In the genomic region with DNA sequence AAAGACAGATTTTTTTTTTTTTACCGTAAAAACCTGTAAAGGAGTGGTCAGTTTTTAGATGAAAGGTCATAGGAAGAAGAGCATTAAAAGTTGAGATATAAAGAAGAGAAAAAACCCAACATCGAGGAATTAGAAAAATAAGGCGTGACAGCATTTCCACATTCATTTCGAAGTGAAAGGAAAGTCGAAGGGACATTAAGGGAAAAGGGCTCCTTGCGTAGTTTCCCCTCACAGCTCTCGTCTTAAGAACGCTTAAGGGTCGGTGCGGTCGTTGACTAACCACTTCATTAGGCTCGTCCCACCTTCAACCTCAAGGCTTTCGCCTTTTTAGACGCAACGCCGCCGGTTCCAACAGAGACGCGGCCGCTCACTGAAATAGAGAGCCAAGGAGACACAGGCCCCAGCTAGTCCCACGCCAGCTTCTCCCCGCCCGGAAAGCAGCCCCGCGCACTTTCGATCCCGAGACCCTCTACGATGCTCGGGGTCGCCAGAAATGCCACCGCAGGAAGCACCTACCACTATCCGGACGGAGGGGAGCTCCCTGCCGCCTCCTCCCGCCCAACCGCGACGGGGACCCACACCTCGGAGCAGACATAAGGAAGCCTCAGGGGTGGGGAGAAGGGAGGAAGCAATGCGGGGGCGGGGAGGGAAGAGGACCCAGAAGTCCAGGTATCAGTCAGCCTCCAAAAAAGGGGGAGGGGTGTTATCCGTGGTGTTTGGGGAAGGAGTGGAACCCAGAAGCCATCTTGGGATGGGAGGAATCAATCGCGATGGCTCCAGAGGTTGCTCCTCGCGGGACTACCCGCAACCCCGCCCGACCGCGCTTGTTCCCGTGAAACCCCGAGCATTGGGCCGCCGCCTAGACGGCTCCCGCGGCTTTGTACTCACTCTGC, we compare ENCODE assay signal across 8 cellular contexts. TPM values are rescaled to one million over a fixed set of nuclear protein-coding genes. Genes with fewer than 3 reads are reported as not detected.
A peak's percentile ranks its signal among the peaks of the same experiment; 100 is the strongest.
DNase-seq lines count a peak whose midpoint lies in the region; FAIRE-seq and TF ChIP-seq lines count a peak whose summit lies in the region.

No MANE protein-coding gene starts in this region.

- peak overlapping the region; percentile 91 for H2AFZ ChIP-seq in mammary epithelial cell (ENCODE audit: low read depth, low read length)

- FAIRE-seq in small intestine (lab: Jason Lieb, UNC), result no peak

- peaks cover 33% of the 10 kb centered on the region for H4K20me1 ChIP-seq in mammary epithelial cell (ENCODE audit: insufficient read depth, low read length)

- H3K27ac ChIP-seq in WERI-Rb-1 (peak overlapping the region; percentile 97), mammary epithelial cell (ENCODE audit: insufficient read depth, low read depth, low read length) (peak overlapping the region; percentile 99), small intestine (ENCODE audit: low read depth in 1 of 2, low read length in 1 of 2) (peak overlapping the region; percentile 99)

- no peaks in the 10 kb centered on the region for H3K9me3 ChIP-seq in WERI-Rb-1 (ENCODE audit: severe bottlenecking)
- H3K9me3 ChIP-seq in mammary epithelial cell (replicated peaks; ENCODE audit: insufficient read depth, low read length), result no peaks in the 10 kb centered on the region
- H3K9me3 ChIP-seq in small intestine (ENCODE audit: control insufficient read depth, low read depth), result no peaks in the 10 kb centered on the region

- peaks cover 57% of the 10 kb centered on the region for H3K79me2 ChIP-seq in mammary epithelial cell (ENCODE audit: insufficient read depth, low read length)

- H3K4me1 ChIP-seq in mammary epithelial cell (ENCODE audit: insufficient read depth, low read length), result peaks cover 9% of the 10 kb centered on the region
- peaks cover 1 to 8% of the 10 kb centered on the region in 2 donors for H3K4me1 ChIP-seq in small intestine (ENCODE audit: control insufficient read depth in 2 of 2, insufficient read depth in 1 of 2, low read depth in 1 of 2, low read length in 1 of 2)

- no peak for DNase-seq in HFF-Myc (ENCODE audit: extremely low read depth, low read depth)
- peak; percentile 78 for DNase-seq in NAMALWA (ENCODE audit: low spot score)
- peak; percentile 49 for DNase-seq in WERI-Rb-1
- peak; percentile 67 for DNase-seq in mammary epithelial cell
- peak; percentile 64 to 70 (median 70) for DNase-seq in immature natural killer cell
- peak; percentile 42 for DNase-seq in small intestine
- no peak for DNase-seq in retina

- WGBS in mammary epithelial cell (ENCODE audit: low coverage, missing lambda C conversion rate), result under 1% methylated on average over 19 of the region's 58 CpGs
- WGBS in small intestine, 3 donors, result 0% methylated on average over 50 to 58 of the region's 58 CpGs

- TSS peak; percentile 50 for BruUV-seq in mammary epithelial cell (replicated peaks; lab: Mats Ljungman, UMichigan)

- intact Hi-C loops in mammary epithelial cell (cut with micrococcal nuclease), result loop anchor here (2.0 to 5.0 kb wide), 3 partner anchors 174 to 349 kb away; a partner anchor contains a TSS

- in situ Hi-C loops in mammary epithelial cell (cut with MboI; ENCODE audit: low sequenced_read_pairs in 2 of 2), result no loop called here

- H3K4me3 Mint-ChIP-seq in immature natural killer cell, result peak overlapping the region; percentile 97 to 100 (median 99)

- peak overlapping the region; percentile 86 for H3K4me2 ChIP-seq in mammary epithelial cell (ENCODE audit: insufficient read depth, low read depth, low read length)

- dilution Hi-C loops in mammary epithelial cell (cut with HindIII; ENCODE audit: low sequenced_read_pairs), result no loop called here

- CTCF ChIA-PET in mammary epithelial cell (lab: Charles Lee; ENCODE audit: low non-redundant PET), result interaction anchor here (0.7 kb wide), 1 partner anchor 356 kb away, joined by 3 read pairs; no protein-coding TSS in a partner anchor

- H3K27me3 ChIP-seq in WERI-Rb-1 (ENCODE audit: insufficient read depth, low read depth, severe bottlenecking), result no peaks in the 10 kb centered on the region
- H3K27me3 ChIP-seq in mammary epithelial cell (ENCODE audit: insufficient read depth, low read length), result no peaks in the 10 kb centered on the region
- H3K27me3 ChIP-seq in small intestine (ENCODE audit: control insufficient read depth in 2 of 2, insufficient read depth in 2 of 2, low read length in 2 of 2), result no peaks in the 10 kb centered on the region

- peaks cover 28% of the 10 kb centered on the region for H3K36me3 ChIP-seq in WERI-Rb-1
- no peaks in the 10 kb centered on the region for H3K36me3 ChIP-seq in mammary epithelial cell (ENCODE audit: insufficient read depth, low read length)
- no peaks in the 10 kb centered on the region for H3K36me3 ChIP-seq in small intestine (ENCODE audit: control insufficient read depth in 2 of 2, insufficient read depth in 2 of 2, low read length in 2 of 2)

- H3K9ac ChIP-seq in mammary epithelial cell (ENCODE audit: insufficient read depth, low read length), result peak overlapping the region; percentile 100

- peak overlapping the region; percentile 91 for H3K4me3 ChIP-seq in GM12875 (ENCODE audit: low read depth, low read length)
- peak overlapping the region; percentile 79 for H3K4me3 ChIP-seq in HFF-Myc (replicated peaks; ENCODE audit: low read depth, low read length)
- peak overlapping the region; percentile 100 for H3K4me3 ChIP-seq in WERI-Rb-1 (ENCODE audit: low read depth, low read length)
- H3K4me3 ChIP-seq in mammary epithelial cell (replicated peaks in 1 of 3; ENCODE audit: insufficient read depth in 1 of 3, low read depth in 2 of 3, low read length in 3 of 3), result peak overlapping the region; percentile 79 to 94 (median 90)
- H3K4me3 ChIP-seq in small intestine (ENCODE audit: low read depth in 1 of 2, low read length in 2 of 2), result peak overlapping the region; percentile 94 to 100

- H3K4me1 Mint-ChIP-seq in immature natural killer cell, result peaks cover 53 to 62% of the 10 kb centered on the region in 2 donors

- peaks cover 0 to 3% (median 0%) of the 10 kb centered on the region in 3 donors for H3K36me3 Mint-ChIP-seq in immature natural killer cell

- peak overlapping the region; percentile 99 to 100 (median 100) for H3K27ac Mint-ChIP-seq in immature natural killer cell

- no peaks in the 10 kb centered on the region for H3K9me3 Mint-ChIP-seq in immature natural killer cell

- TF ChIP-seq CTCF in GM12875 (IDR thresholded peaks at IDR 0.05; ENCODE audit: borderline replicate concordance, insufficient read depth, low read depth, low read length) (no peak), HFF-Myc (IDR thresholded peaks at IDR 0.05; ENCODE audit: low read depth, low read length, missing control alignments) (no peak), WERI-Rb-1 (IDR thresholded peaks at IDR 0.05; ENCODE audit: low read depth, low read length) (no peak), mammary epithelial cell (conservative IDR thresholded peaks at IDR 0.05 in 1 of 2, IDR thresholded peaks at IDR 0.05 in 1 of 2; ENCODE audit: extremely low read depth in 1 of 2, insufficient read depth in 1 of 2, low read depth in 1 of 2, low read length in 2 of 2) (no peak)

- peaks cover 13 to 25% (median 19%) of the 10 kb centered on the region in 3 donors for H3K27me3 Mint-ChIP-seq in immature natural killer cell (ENCODE audit: low read depth in 3 of 3)

RNA-seq across cellular contexts. Expression of a gene that starts 0.6 kb away (rescaled TPM):
- 10 to 100 TPM; 25.5 to 95.2 TPM for total RNA-seq in mammary epithelial cell
- 34.6 TPM for polyA plus RNA-seq in mammary epithelial cell
- 12.0 TPM for polyA minus RNA-seq in mammary epithelial cell
- polyA plus RNA-seq in immature natural killer cell, result 10 to 100 TPM; 34.8 to 44.0 (median 40.6) TPM
- polyA plus RNA-seq in small intestine, result 10 to 100 TPM; 35.4 to 49.6 (median 45.0) TPM

Comparison
In these comparisons a context has a peak if more than half of its experiments do, and no peak if none do; other contexts are left out.
1. DNase-seq: peak in NAMALWA (single experiment), WERI-Rb-1 (single experiment), mammary epithelial cell (single experiment), immature natural killer cell (3 of 3) and small intestine (single experiment); none in HFF-Myc (single experiment) and retina (single experiment).
2. Peak in every context shown above with its lines, with median percentiles within 50 percentile points of each other: H3K4me3 ChIP-seq and H3K27ac ChIP-seq.